ENCODE assay signal across 24 cellular contexts in the genomic region with DNA sequence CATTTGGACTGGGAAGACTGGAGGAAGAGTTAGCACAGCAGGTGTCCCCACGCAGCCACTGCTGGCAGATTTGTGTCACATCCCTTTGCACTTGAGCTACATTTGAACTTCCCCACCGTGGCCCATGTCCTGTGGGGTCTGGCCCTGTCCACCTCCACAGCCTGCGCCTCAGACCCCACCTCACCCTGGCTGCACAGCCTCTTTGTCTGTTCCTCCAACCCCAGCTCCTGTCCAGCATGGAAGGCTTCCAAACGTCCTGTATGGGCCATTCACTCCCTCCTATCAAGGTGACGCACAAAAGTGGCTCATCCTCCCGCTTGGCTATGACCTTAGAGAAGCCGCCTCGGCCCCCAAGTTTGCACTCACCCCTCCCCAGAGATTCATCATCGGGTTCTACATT.
A peak's percentile ranks its signal among the peaks of the same experiment; 100 is the strongest.
DNase-seq lines count a peak whose midpoint lies in the region; ATAC-seq, FAIRE-seq and TF ChIP-seq lines count a peak whose summit lies in the region.
"Had no signal": no experiment of that assay in that cellular context is flagged by ENCODE, and none has a peak within 500 bp of the region (broad histone marks: within the 10 kb centered on the region; RNA-seq: fewer than 3 reads in every experiment).

No MANE protein-coding gene starts in this region.

- TF ChIP-seq RAD21 in H1 (IDR thresholded peaks at IDR 0.05 in 1 of 2, conservative IDR thresholded peaks at IDR 0.05 in 1 of 2; ENCODE audit: low read depth in 2 of 2, low read length in 2 of 2), result no peak

- no peak overlapping the region for H3K27ac Mint-ChIP-seq in stimulated activated naive CD8-positive, alpha-beta T cell treated with anti-CD3 and anti-CD28 coated beads, Interleukin-15, amount 100 ng/mL, for 72 hours
- H3K27ac Mint-ChIP-seq: B cell; CD4-positive, alpha-beta T cell; CD8-positive, alpha-beta T cell had no signal

- H3K4me1 Mint-ChIP-seq in stimulated activated naive CD8-positive, alpha-beta T cell treated with anti-CD3 and anti-CD28 coated beads, Interleukin-15, amount 100 ng/mL, for 72 hours, result no peaks in the 10 kb centered on the region
- H3K4me1 Mint-ChIP-seq: B cell had no signal

- H2BK5ac ChIP-seq in H1 (ENCODE audit: low read depth, low read length) (no peak overlapping the region), neuronal stem cell (ENCODE audit: low read length) (no peak overlapping the region)

- intact Hi-C loops in sigmoid colon (cut with DNase I), result no loop called here

- no peaks in the 10 kb centered on the region for H3K23me2 ChIP-seq in H1 (ENCODE audit: low read depth, low read length)

- CTCF ChIA-PET in H1 (lab: Charles Lee; ENCODE audit: partially characterized antibody), result interaction anchor here (0.7 to 2.3 kb wide), 7 partner anchors 11 to 1509 kb away, joined by 3 to 6 read pairs (median 4); no protein-coding TSS in a partner anchor

- H2AFZ ChIP-seq in H1 (ENCODE audit: low read length) (no peak overlapping the region), neuronal stem cell (ENCODE audit: low read length) (no peak overlapping the region)

- WGBS in H1 (ENCODE audit: extremely low coverage in 1 of 2, insufficient coverage in 1 of 2, insufficient read length in 1 of 2, insufficient replicate concordance in 2 of 2, low coverage in 1 of 2, low lambda C conversion rate in 2 of 2, missing lambda C conversion rate in 1 of 2), 2 experiments, result 89% methylated on average over 9 of the region's 9 CpGs; no CpG with 5 or more reads in 1 of the 2 experiments
- no CpG with 5 or more reads among the region's 9 CpGs for WGBS in neuronal stem cell (ENCODE audit: extremely low coverage in 2 of 2, insufficient read length in 2 of 2, insufficient replicate concordance in 1 of 2), 2 donors
- 63 to 72% methylated on average over 9 of the region's 9 CpGs for WGBS in sigmoid colon, 2 donors

- H3K27ac ChIP-seq in H1 (ENCODE audit: low read depth, low read length) (no peak overlapping the region), neuronal stem cell (replicated peaks; ENCODE audit: low read length) (no peak overlapping the region), sigmoid colon (no peak overlapping the region)
- H3K27ac ChIP-seq: 22Rv1; A549; BLaER1 treated with 17β-estradiol and CSF1 and Interleukin-3, amounts not matched to agents 10 nM and 100 nM; C4-2B had no signal

- H4K8ac ChIP-seq in H1 (ENCODE audit: extremely low read depth, insufficient read depth, low read length) (peak overlapping the region; percentile 82; the same call in 1 of the 2 replicates), neuronal stem cell (ENCODE audit: low read depth, low read length) (no peak overlapping the region)

- H2AK5ac ChIP-seq in H1 (ENCODE audit: low read depth, low read length), result no peak overlapping the region
- H2AK5ac ChIP-seq in neuronal stem cell (ENCODE audit: low read depth, low read length), result no peak overlapping the region

- H3K18ac ChIP-seq in H1 (ENCODE audit: extremely low read depth, low read length) (no peak overlapping the region), neuronal stem cell (ENCODE audit: low read length) (peak overlapping the region; percentile 61)

- H3K14ac ChIP-seq in H1 (ENCODE audit: insufficient read length) (no peak overlapping the region), neuronal stem cell (ENCODE audit: low read length) (no peak overlapping the region)

- no peak overlapping the region for H3K4me3 Mint-ChIP-seq in stimulated activated naive CD8-positive, alpha-beta T cell treated with anti-CD3 and anti-CD28 coated beads, Interleukin-15, amount 100 ng/mL, for 72 hours
- H3K4me3 Mint-ChIP-seq: B cell; CD4-positive, alpha-beta T cell; CD8-positive, alpha-beta T cell had no signal

- no peaks in the 10 kb centered on the region for H3K9me3 ChIP-seq in H1 (ENCODE audit: insufficient read depth in 2 of 2, low read depth in 1 of 2, low read length in 1 of 2)
- no peaks in the 10 kb centered on the region for H3K9me3 ChIP-seq in neuronal stem cell (replicated peaks in 1 of 2; ENCODE audit: control insufficient read depth in 2 of 2, insufficient read depth in 1 of 2, low read depth in 1 of 2, low read length in 2 of 2)
- no peaks in the 10 kb centered on the region for H3K9me3 ChIP-seq in sigmoid colon
- H3K9me3 ChIP-seq: A549; BLaER1 treated with 17β-estradiol and CSF1 and Interleukin-3, amounts not matched to agents 10 nM and 100 nM; Caco-2 had no signal

- TF ChIP-seq POLR2A in H1 (IDR thresholded peaks at IDR 0.05; ENCODE audit: control extremely low read depth in 1 of 2, low read depth in 2 of 2, low read length in 2 of 2) (no peak), sigmoid colon (IDR thresholded peaks at IDR 0.05) (no peak)

- H3K4me1 ChIP-seq in H1 (replicated peaks in 1 of 4; ENCODE audit: control insufficient read depth in 3 of 4, insufficient read depth in 4 of 4, low read length in 3 of 4) (no peaks in the 10 kb centered on the region), neuronal stem cell (ENCODE audit: control insufficient read depth in 2 of 2, insufficient read depth in 1 of 2, low read depth in 1 of 2, low read length in 2 of 2) (no peaks in the 10 kb centered on the region), sigmoid colon (peaks cover 0 to 9% (median 6%) of the 10 kb centered on the region in 4 donors)
- H3K4me1 ChIP-seq: A549; BLaER1 treated with 17β-estradiol and CSF1 and Interleukin-3, amounts not matched to agents 10 nM and 100 nM; Caco-2 had no signal

- no peak overlapping the region for H3K23ac ChIP-seq in H1 (ENCODE audit: insufficient read length)
- no peak overlapping the region for H3K23ac ChIP-seq in neuronal stem cell (ENCODE audit: low read depth, low read length, poor library complexity)

- FAIRE-seq in H1 (lab: Jason Lieb, UNC), result no peak
- FAIRE-seq: A549, D721Med, G401.6, GM12891, GM18507, GM19239 had no signal

- H4K20me1 ChIP-seq in H1 (replicated peaks in 1 of 2; ENCODE audit: control insufficient read depth in 1 of 2, insufficient read depth in 2 of 2, low read length in 2 of 2), result no peaks in the 10 kb centered on the region
- H4K20me1 ChIP-seq: BLaER1 treated with 17β-estradiol and CSF1 and Interleukin-3, amounts not matched to agents 10 nM and 100 nM had no signal

- POLR2A ChIA-PET in H1 (lab: Charles Lee; ENCODE audit: partially characterized antibody), result no interaction called here

- H4K5ac ChIP-seq in H1 (ENCODE audit: insufficient read length, low read depth, low read length), result no peak overlapping the region

- TF ChIP-seq CTCF in H1 (IDR thresholded peaks at IDR 0.05; ENCODE audit: control extremely low read depth in 1 of 3, insufficient read depth in 1 of 3, low read depth in 1 of 3, low read length in 3 of 3) (no peak), sigmoid colon (IDR thresholded peaks at IDR 0.05) (no peak)

- H3K4me2 ChIP-seq in H1 (ENCODE audit: insufficient read depth in 1 of 2, low read depth in 2 of 2, low read length in 2 of 2) (no peak overlapping the region), neuronal stem cell (ENCODE audit: insufficient read depth, low read length, poor library complexity, severe bottlenecking) (no peak overlapping the region)
- H3K4me2 ChIP-seq: A549; BLaER1 treated with 17β-estradiol and CSF1 and Interleukin-3, amounts not matched to agents 10 nM and 100 nM had no signal

- H2BK15ac ChIP-seq in H1 (ENCODE audit: low read length) (peak overlapping the region; percentile 46; the same call in 1 of the 2 replicates), neuronal stem cell (ENCODE audit: low read length) (no peak overlapping the region)

- no peaks in the 10 kb centered on the region for H3K79me2 ChIP-seq in H1 (ENCODE audit: control insufficient read depth in 1 of 2, insufficient read depth in 2 of 2, low read length in 2 of 2)

- no peaks in the 10 kb centered on the region for H3K79me1 ChIP-seq in H1 (ENCODE audit: low read depth, low read length)
- H3K79me1 ChIP-seq in neuronal stem cell (ENCODE audit: low read depth, low read length), result no peaks in the 10 kb centered on the region

- H3K4ac ChIP-seq in H1 (replicated peaks; ENCODE audit: insufficient read length, low read depth, low read length), result no peak overlapping the region
- no peak overlapping the region for H3K4ac ChIP-seq in neuronal stem cell (ENCODE audit: low read length)

- TF ChIP-seq EP300 in H1 (IDR thresholded peaks at IDR 0.05; ENCODE audit: borderline replicate concordance in 1 of 2, low read depth in 2 of 2, low read length in 2 of 2) (no peak), sigmoid colon (IDR thresholded peaks at IDR 0.05) (no peak)

- no peak overlapping the region for H3K56ac ChIP-seq in H1 (replicated peaks; ENCODE audit: insufficient read length, low read depth, low read length)

- H3K4me3 ChIP-seq in H1 (ENCODE audit: extremely low read depth in 1 of 4, insufficient read depth in 2 of 4, low read depth in 3 of 4, low read length in 4 of 4), result no peak overlapping the region
- no peak overlapping the region for H3K4me3 ChIP-seq in neuronal stem cell (ENCODE audit: low read length in 2 of 2)
- no peak overlapping the region for H3K4me3 ChIP-seq in sigmoid colon
- H3K4me3 ChIP-seq: A549; BLaER1 treated with 17β-estradiol and CSF1 and Interleukin-3, amounts not matched to agents 10 nM and 100 nM had no signal

- no peak overlapping the region for H4K91ac ChIP-seq in H1 (replicated peaks; ENCODE audit: insufficient read length, low read length)
- H4K91ac ChIP-seq in neuronal stem cell (ENCODE audit: low read depth, low read length, poor library complexity), result no peak overlapping the region

- H3K36me3 ChIP-seq in H1 (ENCODE audit: control insufficient read depth in 2 of 4, insufficient read depth in 4 of 4, low read length in 3 of 4), result no peaks in the 10 kb centered on the region
- H3K36me3 ChIP-seq in neuronal stem cell (replicated peaks in 1 of 2; ENCODE audit: control insufficient read depth in 2 of 2, insufficient read depth in 2 of 2, low read length in 2 of 2), result no peaks in the 10 kb centered on the region
- H3K36me3 ChIP-seq in sigmoid colon, result no peaks in the 10 kb centered on the region
- H3K36me3 ChIP-seq: BLaER1 treated with 17β-estradiol and CSF1 and Interleukin-3, amounts not matched to agents 10 nM and 100 nM had no signal

- H3K27me3 ChIP-seq in H1 (replicated peaks in 1 of 4; ENCODE audit: control insufficient read depth in 3 of 4, extremely low read depth in 1 of 4, insufficient read depth in 3 of 4, low read length in 3 of 4) (no peaks in the 10 kb centered on the region), neuronal stem cell (ENCODE audit: control insufficient read depth in 3 of 3, insufficient read depth in 3 of 3, low read depth in 1 of 3, low read length in 3 of 3) (peaks cover 0 to 9% (median 0%) of the 10 kb centered on the region in 3 experiments), sigmoid colon (peaks cover 2 to 66% (median 38%) of the 10 kb centered on the region in 3 donors)
- H3K27me3 ChIP-seq: BLaER1 treated with 17β-estradiol and CSF1 and Interleukin-3, amounts not matched to agents 10 nM and 100 nM had no signal

- no peak overlapping the region for H2BK120ac ChIP-seq in H1 (replicated peaks; ENCODE audit: low read depth, low read length)
- H2BK120ac ChIP-seq in neuronal stem cell (ENCODE audit: low read depth, low read length), result no peak overlapping the region

- no peak overlapping the region for H3K9ac ChIP-seq in H1 (replicated peaks in 1 of 4; ENCODE audit: extremely low read depth in 1 of 4, low read depth in 3 of 4, low read length in 3 of 4)
- H3K9ac ChIP-seq in neuronal stem cell (ENCODE audit: low read depth, low read length, poor library complexity), result no peak overlapping the region
- H3K9ac ChIP-seq: BLaER1 treated with 17β-estradiol and CSF1 and Interleukin-3, amounts not matched to agents 10 nM and 100 nM had no signal

- no peak for DNase-seq in H1 (ENCODE audit: low read depth in 1 of 2, low spot score in 2 of 2)
- DNase-seq in mesenteric fat pad (ENCODE audit: low spot score), result peak; percentile 37
- DNase-seq in neuronal stem cell (ENCODE audit: low spot score), result no peak
- DNase-seq in sigmoid colon, result peak; percentile 40
- no peak for DNase-seq in stimulated activated naive CD8-positive, alpha-beta T cell treated with anti-CD3 and anti-CD28 coated beads, Interleukin-15, amount 100 ng/mL, for 72 hours
- no peak for DNase-seq in NCI-H69 (lab: John Stamatoyannopoulos, UW)
- DNase-seq: AML-193; Caco-2; Calu3; CD4-positive, alpha-beta T cell; CD8-positive, alpha-beta T cell; DMS79 treated with DMSO at 0.1 percent for 48 hours; GF-D8 had no signal

- no peaks in the 10 kb centered on the region for H3K9me3 Mint-ChIP-seq in stimulated activated naive CD8-positive, alpha-beta T cell treated with anti-CD3 and anti-CD28 coated beads, Interleukin-15, amount 100 ng/mL, for 72 hours
- H3K9me3 Mint-ChIP-seq: CD4-positive, alpha-beta T cell; CD8-positive, alpha-beta T cell had no signal

- no peak for ATAC-seq in stimulated activated naive CD8-positive, alpha-beta T cell treated with anti-CD3 and anti-CD28 coated beads, Interleukin-15, amount 100 ng/mL, for 72 hours
- no peak for ATAC-seq in GM21381 (IDR thresholded peaks at IDR 0.05; ENCODE audit: unreplicated experiment)
- ATAC-seq: A549; CD8-positive, alpha-beta T cell had no signal

- peaks cover 20% of the 10 kb centered on the region for H3K27me3 Mint-ChIP-seq in stimulated activated naive CD8-positive, alpha-beta T cell treated with anti-CD3 and anti-CD28 coated beads, Interleukin-15, amount 100 ng/mL, for 72 hours

- H2BK12ac ChIP-seq in H1 (ENCODE audit: low read depth, low read length) (no peak overlapping the region), neuronal stem cell (ENCODE audit: low read length) (no peak overlapping the region)

- no peak overlapping the region for H2BK20ac ChIP-seq in H1 (ENCODE audit: low read length)

Comparison
In these comparisons a context has a peak if more than half of its experiments do, and no peak if none do; other contexts are left out.
1. DNase-seq: peak in mesenteric fat pad (single experiment) and sigmoid colon (single experiment); none in H1 (0 of 2), neuronal stem cell (single experiment), stimulated activated naive CD8-positive, alpha-beta T cell treated with anti-CD3 and anti-CD28 coated beads, Interleukin-15, amount 100 ng/mL, for 72 hours (0 of 2) and NCI-H69 (single experiment).